In genomic region chr4:176363072-176363471, GRCh38 we compare ENCODE assay signal across 12 cellular contexts. TPM values are rescaled to one million over a fixed set of nuclear protein-coding genes. Genes with fewer than 3 reads are reported as not detected.
DNase-seq lines count a peak whose midpoint lies in the region; ATAC-seq and TF ChIP-seq lines count a peak whose summit lies in the region.
"Had no signal": no experiment of that assay in that cellular context is flagged by ENCODE, and none has a peak within 500 bp of the region (broad histone marks: within the 10 kb centered on the region; RNA-seq: fewer than 3 reads in every experiment).

No MANE protein-coding gene starts in this region.

- DNase-seq in adipocyte (ENCODE audit: low read depth) (peak; percentile 24), testis (no peak), DMS114 treated with DMSO at 0.1 percent for 48 hours (lab: John Stamatoyannopoulos, UW; ENCODE audit: unreplicated experiment) (no peak), substantia nigra (lab: John Stamatoyannopoulos, UW) (no peak)
- DNase-seq in activated CD4-positive, CD25-positive, alpha-beta regulatory T cell treated with anti-CD3 and anti-CD28 coated beads, Interleukin-2, amount 50 U/mL, for 72 hours: no peak
- DNase-seq: activated CD4-positive, alpha-beta T cell treated with anti-CD3 and anti-CD28 coated beads, Interleukin-2, amount 10 ng/mL, durations not matched to agents 24 days and 14 days; head of caudate nucleus; left cardiac atrium had no signal

- H3K4me3 ChIP-seq in adipocyte (ENCODE audit: low read length) (no peak overlapping the region), testis (no peak overlapping the region)

- intact Hi-C loops in testis (cut with DNase I; ENCODE audit: low total_unique reads): no loop called here

- H3K27me3 ChIP-seq in adipocyte (replicated peaks; ENCODE audit: control insufficient read depth, insufficient read depth, low read length) (no peaks in the 10 kb centered on the region), testis (no peaks in the 10 kb centered on the region)

- no peak for TF ChIP-seq POLR2A in testis (IDR thresholded peaks at IDR 0.05)

- no peak overlapping the region for H3K27ac ChIP-seq in testis
- no peak overlapping the region for H3K27ac ChIP-seq in substantia nigra (ENCODE audit: low read depth, low read length, poor library complexity, severe bottlenecking)

- H3K4me1 ChIP-seq in adipocyte (ENCODE audit: control insufficient read depth, insufficient read depth, low read length) (peaks cover 24% of the 10 kb centered on the region), testis (no peaks in the 10 kb centered on the region)

- TF ChIP-seq CTCF in testis (IDR thresholded peaks at IDR 0.05): no peak

- no peaks in the 10 kb centered on the region for H3K36me3 ChIP-seq in adipocyte (ENCODE audit: control insufficient read depth, insufficient read depth, low read length, severe bottlenecking)
- no peaks in the 10 kb centered on the region for H3K36me3 ChIP-seq in testis (ENCODE audit: low read depth, missing control alignments)

- WGBS in testis, 2 donors: 71 to 76% methylated on average over 1 of the region's 1 CpG

- H3K9me3 ChIP-seq in adipocyte (ENCODE audit: control insufficient read depth, low read length) (peaks cover 7% of the 10 kb centered on the region), testis (no peaks in the 10 kb centered on the region)

- ATAC-seq in GM18870 (IDR thresholded peaks at IDR 0.05; ENCODE audit: unreplicated experiment): peak; percentile 91
- peak; percentile 76 for ATAC-seq in GM21576 (IDR thresholded peaks at IDR 0.05; ENCODE audit: unreplicated experiment)
- peak; percentile 65 for ATAC-seq in HG03064 (IDR thresholded peaks at IDR 0.05; ENCODE audit: low read depth, unreplicated experiment)
- ATAC-seq: left cardiac atrium; stimulated activated effector memory CD8-positive, alpha-beta T cell treated with anti-CD3 and anti-CD28 coated beads, Interleukin-12 subunit alpha, Interleukin-12 subunit beta, amount 100 ng/mL, for 72 hours had no signal

- H3K9ac ChIP-seq in adipocyte (ENCODE audit: low read length): no peak overlapping the region

RNA-seq across cellular contexts. Expression of gene SPCS3, which starts 43.3 kb away (rescaled TPM):
- 10 to 100 TPM; 26.6 to 30.2 TPM for total RNA-seq in testis
- polyA plus RNA-seq in testis (ENCODE audit: insufficient read depth, low read depth, low replicate concordance): 29.2 TPM
